ENCODE assay signal across 19 cellular contexts in genomic region chr2:9420495-9420894, GRCh38. TPM values are rescaled to one million over a fixed set of nuclear protein-coding genes. Genes with fewer than 3 reads are reported as not detected.
A peak's percentile ranks its signal among the peaks of the same experiment; 100 is the strongest.
DNase-seq lines count a peak whose midpoint lies in the region; ATAC-seq and TF ChIP-seq lines count a peak whose summit lies in the region.
"Had no signal": no experiment of that assay in that cellular context is flagged by ENCODE, and none has a peak within 500 bp of the region (broad histone marks: within the 10 kb centered on the region; RNA-seq: fewer than 3 reads in every experiment).

No MANE protein-coding gene starts in this region.

- H3K9ac ChIP-seq in BLaER1 = peak overlapping the region; percentile 38; the same call in 1 of the 2 replicates

- H3K27ac Mint-ChIP-seq in CD4-positive, alpha-beta T cell = no peak overlapping the region
- H3K27ac Mint-ChIP-seq in activated CD4-positive, alpha-beta memory T cell treated with anti-CD3 and anti-CD28 coated beads for 36 hours = no peak overlapping the region
- H3K27ac Mint-ChIP-seq in naive thymus-derived CD8-positive, alpha-beta T cell = peak overlapping the region in 3 of 10 donors; percentile 9 to 76 (median 54)

- peaks cover 42% of the 10 kb centered on the region for H3K36me3 Mint-ChIP-seq in CD4-positive, alpha-beta T cell (ENCODE audit: low read depth)
- H3K36me3 Mint-ChIP-seq in activated CD4-positive, alpha-beta memory T cell treated with anti-CD3 and anti-CD28 coated beads for 36 hours = peaks cover 25% of the 10 kb centered on the region
- peaks cover 0 to 32% (median 2%) of the 10 kb centered on the region in 3 donors for H3K36me3 Mint-ChIP-seq in naive thymus-derived CD8-positive, alpha-beta T cell

- POLR2A ChIA-PET in CD4-positive, alpha-beta T cell (lab: Charles Lee) = no interaction called here
- POLR2A ChIA-PET in activated CD4-positive, alpha-beta memory T cell treated with anti-CD3 and anti-CD28 coated beads for 36 hours (lab: Charles Lee) = no interaction called here
- POLR2A ChIA-PET in naive thymus-derived CD8-positive, alpha-beta T cell (lab: Charles Lee) = no interaction called here

- H3K4me3 Mint-ChIP-seq in CD4-positive, alpha-beta T cell = peak overlapping the region; percentile 74
- H3K4me3 Mint-ChIP-seq in activated CD4-positive, alpha-beta memory T cell treated with anti-CD3 and anti-CD28 coated beads for 36 hours = peak overlapping the region; percentile 4
- H3K4me3 Mint-ChIP-seq in naive thymus-derived CD8-positive, alpha-beta T cell = peak overlapping the region in 6 of 10 donors; percentile 7 to 69 (median 35)

- H3K9me3 Mint-ChIP-seq in CD4-positive, alpha-beta T cell = no peaks in the 10 kb centered on the region
- H3K9me3 Mint-ChIP-seq in activated CD4-positive, alpha-beta memory T cell treated with anti-CD3 and anti-CD28 coated beads for 36 hours = no peaks in the 10 kb centered on the region
- no peaks in the 10 kb centered on the region for H3K9me3 Mint-ChIP-seq in naive thymus-derived CD8-positive, alpha-beta T cell

- DNase-seq in CD4-positive, alpha-beta T cell = no peak
- no peak for DNase-seq in activated CD4-positive, alpha-beta memory T cell treated with anti-CD3 and anti-CD28 coated beads for 36 hours
- DNase-seq in naive thymus-derived CD8-positive, alpha-beta T cell = no peak
- no peak for DNase-seq in activated effector memory CD4-positive, alpha-beta T cell treated with anti-CD3 and anti-CD28 coated beads, Interleukin-2, amount 50 U/mL, for 16 hours
- DNase-seq in NK-92 treated with Interleukin-12 subunit alpha and Interleukin-12 subunit beta, amount 100 ng/mL, for 24 hours (lab: John Stamatoyannopoulos, UW) = no peak
- DNase-seq in NCI-H1092 (lab: John Stamatoyannopoulos, UW) = no peak
- DNase-seq: activated CD8-positive, alpha-beta memory T cell treated with anti-CD3 and anti-CD28 coated beads, Interleukin-2, amount 50 U/mL, for 48 hours; DMS 273 treated with DMSO at 0.1 percent for 48 hours; effector CD4-positive, alpha-beta T cell; GF-D8; NCI-H1092 treated with DMSO at 0.1 percent for 48 hours; NCI-H748 treated with DMSO at 0.1 percent for 48 hours; PC-9; small intestine; stimulated activated CD8-positive, alpha-beta memory T cell treated with anti-CD3 and anti-CD28 coated beads, Interleukin-4, amount 100 ng/mL, for 48 hours; T1000 had no signal

- peak overlapping the region; percentile 28; the same call in 1 of the 2 replicates for H3K4me2 ChIP-seq in BLaER1
- H3K4me2 ChIP-seq: PC-9 had no signal

- H3K36me3 ChIP-seq in BLaER1 = peaks cover 34% of the 10 kb centered on the region
- H3K36me3 ChIP-seq: prostate gland had no signal

- peaks cover 48% of the 10 kb centered on the region for H3K4me1 Mint-ChIP-seq in CD4-positive, alpha-beta T cell (ENCODE audit: low read depth)
- H3K4me1 Mint-ChIP-seq in activated CD4-positive, alpha-beta memory T cell treated with anti-CD3 and anti-CD28 coated beads for 36 hours (ENCODE audit: low read depth) = peaks cover 56% of the 10 kb centered on the region
- H3K4me1 Mint-ChIP-seq in naive thymus-derived CD8-positive, alpha-beta T cell = peaks cover 31 to 59% (median 46%) of the 10 kb centered on the region in 4 donors

- no peak for TF ChIP-seq CTCF in CD4-positive, alpha-beta T cell (IDR thresholded peaks at IDR 0.05)

- no peak overlapping the region for H3K4me3 ChIP-seq in BLaER1
- H3K4me3 ChIP-seq: PC-9, prostate gland, SJSA1 had no signal

- no peaks in the 10 kb centered on the region for H3K27me3 Mint-ChIP-seq in CD4-positive, alpha-beta T cell
- H3K27me3 Mint-ChIP-seq in activated CD4-positive, alpha-beta memory T cell treated with anti-CD3 and anti-CD28 coated beads for 36 hours = no peaks in the 10 kb centered on the region
- H3K27me3 Mint-ChIP-seq in naive thymus-derived CD8-positive, alpha-beta T cell = no peaks in the 10 kb centered on the region

- ATAC-seq in CD4-positive, alpha-beta T cell (ENCODE audit: poor library complexity) = no peak
- ATAC-seq in naive thymus-derived CD8-positive, alpha-beta T cell = no peak

- intact Hi-C loops in CD4-positive, alpha-beta T cell (cut with DNase I, micrococcal nuclease) = loop anchor here (5.0 to 10.0 kb wide), 6 partner anchors 52 to 1394 kb away; partner anchors contain the start of genes KIDINS220 (in 2 of the 2), IAH1 (in 1 of the 2), KLF11 (in 1 of the 2) and MBOAT2 (in 1 of the 2)
- intact Hi-C loops in activated CD4-positive, alpha-beta memory T cell treated with anti-CD3 and anti-CD28 coated beads for 36 hours (cut with micrococcal nuclease) = loop anchor here (5.0 to 10.0 kb wide), 4 partner anchors 276 to 624 kb away; partner anchors contain the start of gene KLF11

- CTCF ChIA-PET in CD4-positive, alpha-beta T cell (lab: Charles Lee) = no interaction called here
- CTCF ChIA-PET in activated CD4-positive, alpha-beta memory T cell treated with anti-CD3 and anti-CD28 coated beads for 36 hours (lab: Charles Lee) = no interaction called here

- H4K20me1 ChIP-seq in BLaER1 = peaks cover 57% of the 10 kb centered on the region

- H3K4me1 ChIP-seq in BLaER1 = peaks cover 40% of the 10 kb centered on the region

- H3K9me3 ChIP-seq in BLaER1 = no peaks in the 10 kb centered on the region
- H3K9me3 ChIP-seq in CD4-positive, alpha-beta T cell (ENCODE audit: control insufficient read depth, low read length) = no peaks in the 10 kb centered on the region
- H3K9me3 ChIP-seq: prostate gland, SJSA1 had no signal

- H3K27ac ChIP-seq in BLaER1 = no peak overlapping the region
- H3K27ac ChIP-seq in CD4-positive, alpha-beta T cell (ENCODE audit: low read depth, low read length) = no peak overlapping the region
- H3K27ac ChIP-seq: PC-9, prostate gland, SJSA1 had no signal

- H3K27me3 ChIP-seq in BLaER1 = no peaks in the 10 kb centered on the region
- H3K27me3 ChIP-seq in CD4-positive, alpha-beta T cell (ENCODE audit: control insufficient read depth, insufficient read depth, low read length) = no peaks in the 10 kb centered on the region
- H3K27me3 ChIP-seq: SJSA1 had no signal

RNA-seq across cellular contexts. Expression of gene ITGB1BP1, which starts 2.8 kb away (rescaled TPM):
- total RNA-seq in CD4-positive, alpha-beta T cell = 10 to 100 TPM; 24.4 to 25.0 TPM
- total RNA-seq in activated CD4-positive, alpha-beta memory T cell treated with anti-CD3 and anti-CD28 coated beads for 36 hours = 100 to 1,000 TPM; 136 to 142 TPM
- 10 to 100 TPM; 60.2 to 63.5 TPM for total RNA-seq in naive thymus-derived CD8-positive, alpha-beta T cell
- 100 to 1,000 TPM; 122 to 136 (median 136) TPM for polyA plus RNA-seq in naive thymus-derived CD8-positive, alpha-beta T cell

RNA-seq across cellular contexts. Expression of gene CPSF3, which starts 3.0 kb away (rescaled TPM):
- 10 to 100 TPM; 13.2 to 13.8 TPM for total RNA-seq in CD4-positive, alpha-beta T cell
- total RNA-seq in activated CD4-positive, alpha-beta memory T cell treated with anti-CD3 and anti-CD28 coated beads for 36 hours = 10 to 100 TPM; 77.5 to 78.1 TPM
- 10 to 100 TPM; 28.7 to 28.8 TPM for total RNA-seq in naive thymus-derived CD8-positive, alpha-beta T cell
- polyA plus RNA-seq in naive thymus-derived CD8-positive, alpha-beta T cell = 10 to 100 TPM; 21.3 to 32.3 (median 24.4) TPM

RNA-seq across cellular contexts. Expression of gene IAH1, which starts 53.9 kb away (rescaled TPM):
- 10 to 100 TPM; 54.8 to 57.3 TPM for total RNA-seq in CD4-positive, alpha-beta T cell
- total RNA-seq in activated CD4-positive, alpha-beta memory T cell treated with anti-CD3 and anti-CD28 coated beads for 36 hours = 10 to 100 TPM; 83.3 to 87.1 TPM
- total RNA-seq in naive thymus-derived CD8-positive, alpha-beta T cell = 10 to 100 TPM; 47.0 to 57.3 TPM
- polyA plus RNA-seq in naive thymus-derived CD8-positive, alpha-beta T cell = 10 to 100 TPM; 61.8 to 81.5 (median 66.6) TPM

Comparison
In these comparisons a context has a peak if more than half of its experiments do, and no peak if none do; other contexts are left out.
1. H3K4me3 Mint-ChIP-seq: peak in every context shown above with its lines; median percentile 74 in CD4-positive, alpha-beta T cell; 35 in naive thymus-derived CD8-positive, alpha-beta T cell; 4 in activated CD4-positive, alpha-beta memory T cell treated with anti-CD3 and anti-CD28 coated beads for 36 hours.